ENCODE assay signal across 16 cellular contexts in the genomic region with DNA sequence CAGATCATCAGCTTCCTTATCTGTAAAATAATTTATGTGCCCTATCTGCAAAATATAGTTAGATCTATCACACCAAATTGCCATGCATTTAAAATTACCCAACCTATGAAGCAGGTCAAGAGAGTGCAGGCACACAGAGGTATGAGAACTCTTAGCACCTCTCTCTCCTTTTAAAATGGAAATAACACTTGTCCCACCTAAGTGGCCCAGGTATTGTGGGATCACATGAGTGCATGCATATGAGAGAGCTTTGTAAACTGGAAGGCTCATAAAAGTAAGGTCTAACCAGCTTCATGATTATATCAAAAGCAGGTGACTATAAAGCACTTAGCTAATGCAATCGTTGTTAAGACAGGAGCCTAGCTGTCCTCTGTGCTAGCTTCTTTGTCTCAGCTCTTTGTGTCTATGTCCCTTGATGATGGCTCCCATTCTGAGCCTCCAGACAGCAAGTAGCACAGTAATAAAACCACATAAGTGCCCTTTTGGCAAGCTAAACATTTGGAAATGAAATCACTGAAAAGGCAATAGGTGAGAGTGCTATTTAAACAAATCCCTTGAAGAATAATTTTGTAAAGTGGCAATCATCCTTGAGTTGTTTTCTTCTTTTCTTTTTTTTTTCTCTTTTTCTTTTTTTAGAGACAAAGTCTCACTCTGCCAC.
DNase-seq lines count a peak whose midpoint lies in the region; ATAC-seq, FAIRE-seq and TF ChIP-seq lines count a peak whose summit lies in the region.
"Had no signal": no experiment of that assay in that cellular context is flagged by ENCODE, and none has a peak within 500 bp of the region (broad histone marks: within the 10 kb centered on the region; RNA-seq: fewer than 3 reads in every experiment).

No MANE protein-coding gene starts in this region.

- TF ChIP-seq CTCF in heart left ventricle (IDR thresholded peaks at IDR 0.05) = no peak

- no peak overlapping the region for H3K27ac ChIP-seq in small intestine (ENCODE audit: low read depth in 1 of 2, low read length in 1 of 2)
- H3K27ac ChIP-seq in heart left ventricle = no peak overlapping the region
- H3K27ac ChIP-seq: 22Rv1, BLaER1 had no signal

- ATAC-seq in heart left ventricle = no peak

- peaks cover 8% of the 10 kb centered on the region for H3K27me3 Mint-ChIP-seq in activated CD4-positive, alpha-beta T cell treated with anti-CD3 and anti-CD28 coated beads, Interleukin-2, amount 10 ng/mL, durations not matched to agents 7 days and 5 days

- no peak for FAIRE-seq in small intestine (lab: Jason Lieb, UNC)

- no peaks in the 10 kb centered on the region for H3K4me1 Mint-ChIP-seq in activated CD4-positive, alpha-beta T cell treated with anti-CD3 and anti-CD28 coated beads, Interleukin-2, amount 10 ng/mL, durations not matched to agents 7 days and 5 days
- H3K4me1 Mint-ChIP-seq: CD8-positive, alpha-beta memory T cell had no signal

- H3K36me3 Mint-ChIP-seq in activated CD4-positive, alpha-beta T cell treated with anti-CD3 and anti-CD28 coated beads, Interleukin-2, amount 10 ng/mL, durations not matched to agents 7 days and 5 days (ENCODE audit: low read depth) = no peaks in the 10 kb centered on the region
- H3K36me3 Mint-ChIP-seq: CD8-positive, alpha-beta memory T cell had no signal

- H3K27ac Mint-ChIP-seq in activated CD4-positive, alpha-beta T cell treated with anti-CD3 and anti-CD28 coated beads, Interleukin-2, amount 10 ng/mL, durations not matched to agents 7 days and 5 days = no peak overlapping the region
- H3K27ac Mint-ChIP-seq: CD8-positive, alpha-beta memory T cell; H9 had no signal

- no peak for TF ChIP-seq POLR2A in heart left ventricle (IDR thresholded peaks at IDR 0.05)

- H3K27me3 ChIP-seq in small intestine (ENCODE audit: control insufficient read depth in 2 of 2, insufficient read depth in 2 of 2, low read length in 2 of 2) = no peaks in the 10 kb centered on the region
- H3K27me3 ChIP-seq in heart left ventricle = peaks cover 0 to 14% (median 0%) of the 10 kb centered on the region in 9 donors
- H3K27me3 ChIP-seq: BLaER1 had no signal

- 11 to 49% (median 33%) methylated on average over 1 of the region's 1 CpG for WGBS in small intestine, 3 donors
- 55 to 70% (median 69%) methylated on average over 1 of the region's 1 CpG for WGBS in heart left ventricle, 4 donors

- CTCF ChIA-PET in activated CD4-positive, alpha-beta T cell treated with anti-CD3 and anti-CD28 coated beads, Interleukin-2, amount 10 ng/mL, durations not matched to agents 7 days and 5 days (lab: Charles Lee) = interaction anchor here (0.7 kb wide), 1 partner anchor 73 kb away, joined by 3 read pairs; no protein-coding TSS in a partner anchor

- H3K36me3 ChIP-seq in small intestine (ENCODE audit: control insufficient read depth in 2 of 2, insufficient read depth in 2 of 2, low read length in 2 of 2) (no peaks in the 10 kb centered on the region), heart left ventricle (no peaks in the 10 kb centered on the region)
- H3K36me3 ChIP-seq: BLaER1 had no signal

- peaks cover 5 to 13% of the 10 kb centered on the region in 2 donors for H3K4me1 ChIP-seq in small intestine (ENCODE audit: control insufficient read depth in 2 of 2, insufficient read depth in 1 of 2, low read depth in 1 of 2, low read length in 1 of 2)
- peaks cover 0 to 11% (median 0%) of the 10 kb centered on the region in 12 donors for H3K4me1 ChIP-seq in heart left ventricle
- H3K4me1 ChIP-seq: BLaER1 had no signal

- H3K9me3 ChIP-seq in small intestine (ENCODE audit: control insufficient read depth, low read depth) = no peaks in the 10 kb centered on the region
- H3K9me3 ChIP-seq in heart left ventricle = no peaks in the 10 kb centered on the region

- intact Hi-C loops in head of caudate nucleus (cut with DNase I) = no loop called here
- intact Hi-C loops in heart left ventricle (cut with DNase I) = loop anchor here in 3 of 10 donors (5.0 to 10.0 kb wide), 3 partner anchors 219 to 226 kb away; partner anchors contain the start of gene NTF3 (in 1 of the 3)

- H3K9me3 Mint-ChIP-seq in activated CD4-positive, alpha-beta T cell treated with anti-CD3 and anti-CD28 coated beads, Interleukin-2, amount 10 ng/mL, durations not matched to agents 7 days and 5 days = no peaks in the 10 kb centered on the region
- H3K9me3 Mint-ChIP-seq: H9 had no signal

- POLR2A ChIA-PET in activated CD4-positive, alpha-beta T cell treated with anti-CD3 and anti-CD28 coated beads, Interleukin-2, amount 10 ng/mL, durations not matched to agents 7 days and 5 days (lab: Charles Lee) = no interaction called here

- H3K4me3 Mint-ChIP-seq in activated CD4-positive, alpha-beta T cell treated with anti-CD3 and anti-CD28 coated beads, Interleukin-2, amount 10 ng/mL, durations not matched to agents 7 days and 5 days = no peak overlapping the region
- H3K4me3 Mint-ChIP-seq: CD8-positive, alpha-beta memory T cell; H9 had no signal

- peak; percentile 36 to 98 (median 76) for DNase-seq in NCI-H1417 (lab: John Stamatoyannopoulos, UW)
- DNase-seq in NCI-H1417 treated with DMSO at 0.1 percent for 48 hours (lab: John Stamatoyannopoulos, UW) = no peak
- peak; percentile 62 for DNase-seq in NCI-H2029 (lab: John Stamatoyannopoulos, UW)
- peak; percentile 92 for DNase-seq in NCI-H345 treated with DMSO at 0.1 percent for 48 hours (lab: John Stamatoyannopoulos, UW; ENCODE audit: unreplicated experiment)
- peak; percentile 52 for DNase-seq in small intestine
- no peak for DNase-seq in activated CD4-positive, alpha-beta T cell treated with anti-CD3 and anti-CD28 coated beads, Interleukin-2, amount 10 ng/mL, durations not matched to agents 7 days and 5 days
- DNase-seq in head of caudate nucleus = no peak
- no peak for DNase-seq in heart left ventricle
- DNase-seq: CD8-positive, alpha-beta memory T cell; H9; Karpas-422; NCI-H2081; NCI-H510A; SIG-M5 had no signal

- H3K4me3 ChIP-seq in small intestine (ENCODE audit: low read depth in 1 of 2, low read length in 2 of 2) (no peak overlapping the region), heart left ventricle (no peak overlapping the region)
- H3K4me3 ChIP-seq: BLaER1 had no signal

Comparison
In these comparisons a context has a peak if more than half of its experiments do, and no peak if none do; other contexts are left out.
1. DNase-seq: peak in NCI-H1417 (3 of 3), NCI-H2029 (single experiment), NCI-H345 treated with DMSO at 0.1 percent for 48 hours (single experiment) and small intestine (single experiment); none in NCI-H1417 treated with DMSO at 0.1 percent for 48 hours (single experiment), activated CD4-positive, alpha-beta T cell treated with anti-CD3 and anti-CD28 coated beads, Interleukin-2, amount 10 ng/mL, durations not matched to agents 7 days and 5 days (single experiment), head of caudate nucleus (0 of 42) and heart left ventricle (0 of 5).